Comparison of ENCODE assay signal across 1 cellular context in the genomic region with DNA sequence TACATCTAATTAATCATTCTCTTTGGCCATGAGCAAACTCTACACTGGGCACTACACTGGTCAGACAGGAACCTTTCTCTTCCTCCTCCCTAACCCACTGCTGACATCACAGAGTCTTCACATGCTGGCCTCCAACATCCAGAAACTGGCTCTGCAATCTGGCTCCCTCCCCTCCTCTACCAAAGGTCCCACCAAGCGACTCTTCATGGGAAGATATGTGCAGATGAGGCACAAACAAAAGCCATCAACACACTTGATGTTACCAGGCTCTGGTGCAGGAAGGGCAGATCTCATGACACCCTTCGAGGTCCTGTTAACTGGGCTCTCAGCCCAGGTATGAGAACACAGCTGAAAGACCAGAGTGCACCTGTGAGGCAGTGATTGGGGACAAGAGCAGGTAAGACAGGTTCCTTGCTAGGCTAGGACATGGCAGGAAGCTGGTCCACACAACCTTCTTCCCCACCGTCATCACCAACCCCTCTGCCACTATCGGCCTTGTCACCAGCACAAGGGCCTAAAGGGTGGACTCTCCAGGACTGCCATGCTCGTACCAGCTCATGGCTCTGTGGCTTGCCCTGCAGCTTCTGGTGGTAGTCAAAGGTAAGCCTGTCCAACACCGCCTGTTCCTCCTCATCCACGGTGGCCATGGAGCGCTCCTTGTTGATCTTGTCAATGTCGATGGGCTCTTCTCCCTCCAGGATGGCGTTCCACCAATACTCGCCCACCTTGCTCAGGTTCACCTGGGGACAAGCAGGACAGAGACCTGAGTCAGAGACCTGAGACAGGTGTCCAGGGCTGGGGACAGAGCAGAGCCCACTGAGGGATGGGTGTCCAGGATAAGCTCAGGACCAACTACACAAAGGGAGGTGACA.
TF ChIP-seq lines count a peak whose summit lies in the region.

No MANE protein-coding gene starts in this region.

TF ChIP-seq in H1, 55 proteins besides CTCF, POLR2A, EP300 and RAD21:
- no peak for TF ChIP-seq TAF1 (IDR thresholded peaks at IDR 0.05; ENCODE audit: low read depth, low read length)
- no peak for TF ChIP-seq JUN (IDR thresholded peaks at IDR 0.05; ENCODE audit: low read depth, low read length)
- no peak for TF ChIP-seq ASH2L (IDR thresholded peaks at IDR 0.05; ENCODE audit: low read length)
- TF ChIP-seq, protein P1, sequence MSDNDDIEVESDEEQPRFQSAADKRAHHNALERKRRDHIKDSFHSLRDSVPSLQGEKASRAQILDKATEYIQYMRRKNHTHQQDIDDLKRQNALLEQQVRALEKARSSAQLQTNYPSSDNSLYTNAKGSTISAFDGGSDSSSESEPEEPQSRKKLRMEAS (IDR thresholded peaks at IDR 0.05): no peak
- no peak for TF ChIP-seq CBX5 (IDR thresholded peaks at IDR 0.05; ENCODE audit: low read depth, low read length)
- no peak for TF ChIP-seq HDAC2 (IDR thresholded peaks at IDR 0.05; ENCODE audit: borderline replicate concordance in 1 of 2, low read depth in 2 of 2, low read length in 2 of 2)
- TF ChIP-seq CEBPB (IDR thresholded peaks at IDR 0.05; ENCODE audit: low read depth, low read length): no peak
- TF ChIP-seq, protein P2, sequence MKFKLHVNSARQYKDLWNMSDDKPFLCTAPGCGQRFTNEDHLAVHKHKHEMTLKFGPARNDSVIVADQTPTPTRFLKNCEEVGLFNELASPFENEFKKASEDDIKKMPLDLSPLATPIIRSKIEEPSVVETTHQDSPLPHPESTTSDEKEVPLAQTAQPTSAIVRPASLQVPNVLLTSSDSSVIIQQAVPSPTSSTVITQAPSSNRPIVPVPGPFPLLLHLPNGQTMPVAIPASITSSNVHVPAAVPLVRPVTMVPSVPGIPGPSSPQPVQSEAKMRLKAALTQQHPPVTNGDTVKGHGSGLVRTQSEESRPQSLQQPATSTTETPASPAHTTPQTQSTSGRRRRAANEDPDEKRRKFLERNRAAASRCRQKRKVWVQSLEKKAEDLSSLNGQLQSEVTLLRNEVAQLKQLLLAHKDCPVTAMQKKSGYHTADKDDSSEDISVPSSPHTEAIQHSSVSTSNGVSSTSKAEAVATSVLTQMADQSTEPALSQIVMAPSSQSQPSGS (IDR thresholded peaks at IDR 0.05; ENCODE audit: low read length): no peak
- TF ChIP-seq EGR1 (IDR thresholded peaks at IDR 0.05; ENCODE audit: borderline replicate concordance, low read depth, low read length): no peak
- no peak for TF ChIP-seq GABPA (IDR thresholded peaks at IDR 0.05; ENCODE audit: borderline replicate concordance, insufficient read depth, low read length)
- TF ChIP-seq, protein P3, sequence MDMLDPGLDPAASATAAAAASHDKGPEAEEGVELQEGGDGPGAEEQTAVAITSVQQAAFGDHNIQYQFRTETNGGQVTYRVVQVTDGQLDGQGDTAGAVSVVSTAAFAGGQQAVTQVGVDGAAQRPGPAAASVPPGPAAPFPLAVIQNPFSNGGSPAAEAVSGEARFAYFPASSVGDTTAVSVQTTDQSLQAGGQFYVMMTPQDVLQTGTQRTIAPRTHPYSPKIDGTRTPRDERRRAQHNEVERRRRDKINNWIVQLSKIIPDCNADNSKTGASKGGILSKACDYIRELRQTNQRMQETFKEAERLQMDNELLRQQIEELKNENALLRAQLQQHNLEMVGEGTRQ (IDR thresholded peaks at IDR 0.05; ENCODE audit: low read length): no peak
